In genomic region chr2:178448968-178449661, GRCh38 we compare ENCODE assay signal across 1 cellular context.
TF ChIP-seq lines count a peak whose summit lies in the region.

No MANE protein-coding gene starts in this region.

TF ChIP-seq in IMR-90, 13 proteins besides CTCF, POLR2A, EP300 and RAD21:
- TF ChIP-seq CEBPB (IDR thresholded peaks at IDR 0.05; ENCODE audit: low read depth, low read length) (no peak), SMC3 (IDR thresholded peaks at IDR 0.05; ENCODE audit: low read depth, low read length) (no peak)
